Comparison of ENCODE assay signal across 15 cellular contexts in genomic region chr2:241312082-241312481, GRCh38. TPM values are rescaled to one million over a fixed set of nuclear protein-coding genes. Genes with fewer than 3 reads are reported as not detected.
DNase-seq lines count a peak whose midpoint lies in the region; ATAC-seq, FAIRE-seq and TF ChIP-seq lines count a peak whose summit lies in the region.
"Had no signal": no experiment of that assay in that cellular context is flagged by ENCODE, and none has a peak within 500 bp of the region (broad histone marks: within the 10 kb centered on the region; RNA-seq: fewer than 3 reads in every experiment).

No MANE protein-coding gene starts in this region.

- H3K36me3 ChIP-seq in transverse colon = peaks cover 0 to 3% (median 0%) of the 10 kb centered on the region in 4 donors

- H3K27me3 ChIP-seq in transverse colon = no peaks in the 10 kb centered on the region

- no peak for TF ChIP-seq EP300 in transverse colon (IDR thresholded peaks at IDR 0.05; ENCODE audit: low read depth)

- peaks cover 0 to 51% (median 12%) of the 10 kb centered on the region in 4 donors for H3K4me1 ChIP-seq in transverse colon

- no peaks in the 10 kb centered on the region for H3K9me3 Mint-ChIP-seq in activated T-helper 17 cell treated with anti-CD3 and anti-CD28 coated beads, Interleukin-2, amount 50 U/mL, for 72 hours
- H3K9me3 Mint-ChIP-seq: activated CD4-positive, alpha-beta T cell treated with anti-CD3 and anti-CD28 coated beads, Interleukin-2, amount 10 ng/mL, durations not matched to agents 7 days and 5 days had no signal

- no peak for TF ChIP-seq POLR2A in transverse colon (IDR thresholded peaks at IDR 0.05)

- WGBS in transverse colon (ENCODE audit: low coverage in 1 of 2), 2 donors = 72 to 75% methylated on average over 4 of the region's 4 CpGs

- H3K9me3 ChIP-seq in transverse colon = no peaks in the 10 kb centered on the region
- H3K9me3 ChIP-seq: SK-N-SH had no signal

- in situ Hi-C loops in transverse colon (cut with MboI; ENCODE audit: low pct_ligation_motif_present in 1 of 4, low pct_unique_long_range_greater_than_20kb in 1 of 4, low sequenced_read_pairs in 3 of 4) = no loop called here

- no peak overlapping the region for H3K27ac ChIP-seq in transverse colon

- H3K4me3 ChIP-seq in transverse colon = no peak overlapping the region

- no peak for FAIRE-seq in urothelium cell line (lab: Jason Lieb, UNC)
- FAIRE-seq: small intestine had no signal

- no peak for ATAC-seq in activated T-helper 17 cell treated with anti-CD3 and anti-CD28 coated beads, Interleukin-2, amount 50 U/mL, for 72 hours (replicated peaks)
- no peak for ATAC-seq in HG03159 (IDR thresholded peaks at IDR 0.05; ENCODE audit: unreplicated experiment)

- peak overlapping the region; percentile 94 for H3K4me3 Mint-ChIP-seq in activated T-helper 17 cell treated with anti-CD3 and anti-CD28 coated beads, Interleukin-2, amount 50 U/mL, for 72 hours
- H3K4me3 Mint-ChIP-seq: activated CD4-positive, alpha-beta T cell treated with anti-CD3 and anti-CD28 coated beads, Interleukin-2, amount 10 ng/mL, durations not matched to agents 7 days and 5 days had no signal

- peaks cover 64% of the 10 kb centered on the region for H3K36me3 Mint-ChIP-seq in activated T-helper 17 cell treated with anti-CD3 and anti-CD28 coated beads, Interleukin-2, amount 50 U/mL, for 72 hours (ENCODE audit: low read depth)

- peak overlapping the region; percentile 89 for H3K27ac Mint-ChIP-seq in activated T-helper 17 cell treated with anti-CD3 and anti-CD28 coated beads, Interleukin-2, amount 50 U/mL, for 72 hours

- peaks cover 57% of the 10 kb centered on the region for H3K4me1 Mint-ChIP-seq in activated T-helper 17 cell treated with anti-CD3 and anti-CD28 coated beads, Interleukin-2, amount 50 U/mL, for 72 hours

- no peak for TF ChIP-seq CTCF in transverse colon (IDR thresholded peaks at IDR 0.05)

- peak; percentile 42 for DNase-seq in AG20443 (ENCODE audit: low spot score)
- peak; percentile 48 for DNase-seq in GM03348 (ENCODE audit: low spot score)
- peak; percentile 87 for DNase-seq in iris pigment epithelial cell (ENCODE audit: low read depth)
- DNase-seq in transverse colon = no peak
- DNase-seq in urothelium cell line (ENCODE audit: low spot score) = no peak
- DNase-seq in activated naive CD4-positive, alpha-beta T cell treated with anti-CD3 and anti-CD28 coated beads, Interleukin-2, amount 50 U/mL, for 16 hours = no peak
- DNase-seq: activated CD4-positive, alpha-beta T cell treated with anti-CD3 and anti-CD28 coated beads, Interleukin-2, amount 10 ng/mL, durations not matched to agents 7 days and 5 days; Calu3; effector CD8-positive, alpha-beta T cell; NCI-H1417; NCI-H82; SK-N-SH; small intestine had no signal

- intact Hi-C loops in transverse colon (cut with DNase I; ENCODE audit: low total_unique reads) = no loop called here

- H3K27me3 Mint-ChIP-seq in activated T-helper 17 cell treated with anti-CD3 and anti-CD28 coated beads, Interleukin-2, amount 50 U/mL, for 72 hours = no peaks in the 10 kb centered on the region
- H3K27me3 Mint-ChIP-seq: activated CD4-positive, alpha-beta T cell treated with anti-CD3 and anti-CD28 coated beads, Interleukin-2, amount 10 ng/mL, durations not matched to agents 7 days and 5 days had no signal

RNA-seq across cellular contexts. Expression of gene HDLBP, which starts 3.4 kb away (rescaled TPM):
- 100 to 1,000 TPM; 303 to 319 TPM for total RNA-seq in activated T-helper 17 cell treated with anti-CD3 and anti-CD28 coated beads, Interleukin-2, amount 50 U/mL, for 72 hours
- 1,000 to 10,000 TPM in 1 of 4 donors, 100 to 1,000 TPM in 3; 168 to 1,885 (median 314) TPM for total RNA-seq in transverse colon

RNA-seq across cellular contexts. Expression of gene SEPTIN2, which starts 3.6 kb away (rescaled TPM):
- 100 to 1,000 TPM; 180 to 230 TPM for total RNA-seq in activated T-helper 17 cell treated with anti-CD3 and anti-CD28 coated beads, Interleukin-2, amount 50 U/mL, for 72 hours
- total RNA-seq in transverse colon = 100 to 1,000 TPM; 116 to 264 (median 180) TPM

RNA-seq across cellular contexts. Expression of gene FARP2, which starts 44.0 kb away (rescaled TPM):
- total RNA-seq in activated T-helper 17 cell treated with anti-CD3 and anti-CD28 coated beads, Interleukin-2, amount 50 U/mL, for 72 hours = 10 to 100 TPM; 26.1 to 33.1 TPM
- total RNA-seq in transverse colon = 100 to 1,000 TPM in 3 of 4 donors, 10 to 100 TPM in 1; 96.5 to 164 (median 136) TPM

Comparison
In these comparisons a context has a peak if more than half of its experiments do, and no peak if none do; other contexts are left out.
1. DNase-seq: peak in AG20443 (single experiment), GM03348 (single experiment) and iris pigment epithelial cell (single experiment); none in transverse colon (single experiment), urothelium cell line (single experiment) and activated naive CD4-positive, alpha-beta T cell treated with anti-CD3 and anti-CD28 coated beads, Interleukin-2, amount 50 U/mL, for 16 hours (single experiment).